In the genomic region with DNA sequence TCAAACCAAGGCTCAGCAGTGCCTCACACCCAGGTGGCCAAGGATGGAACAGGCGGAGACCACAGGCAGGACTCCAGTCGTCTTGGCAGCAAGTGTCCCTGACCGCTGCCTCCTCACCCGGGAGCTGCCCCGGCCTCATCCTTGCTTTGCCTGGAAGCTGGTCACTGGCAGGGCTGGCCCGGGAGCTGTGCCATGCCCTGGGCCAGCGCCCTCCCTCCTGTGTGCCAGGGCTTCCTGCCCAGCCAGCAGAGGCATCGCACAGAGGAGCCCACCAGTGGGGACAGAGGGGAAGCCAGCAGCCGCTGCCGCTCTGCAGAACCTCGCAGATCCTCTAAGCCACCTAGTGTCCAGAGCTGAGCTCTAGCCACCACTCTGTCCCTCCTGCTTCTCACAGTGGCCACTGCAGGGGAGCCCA, we compare ENCODE assay signal across 9 cellular contexts. TPM values are rescaled to one million over a fixed set of nuclear protein-coding genes. Genes with fewer than 3 reads are reported as not detected.
DNase-seq lines count a peak whose midpoint lies in the region; ATAC-seq and TF ChIP-seq lines count a peak whose summit lies in the region.
"Had no signal": no experiment of that assay in that cellular context is flagged by ENCODE, and none has a peak within 500 bp of the region (broad histone marks: within the 10 kb centered on the region; RNA-seq: fewer than 3 reads in every experiment).

No MANE protein-coding gene starts in this region.

- no peak overlapping the region for H3K9ac ChIP-seq in muscle layer of colon (ENCODE audit: low read length)

- TF ChIP-seq CTCF in A673 (conservative IDR thresholded peaks at IDR 0.05; ENCODE audit: low read depth, low read length) = 0 out of 2 replicates have a peak, but pooled peaks have one; percentile 7
- TF ChIP-seq CTCF in esophagus muscularis mucosa (IDR thresholded peaks at IDR 0.05) = peak; percentile 21 to 38 (median 29)

- DNase-seq in A673 (ENCODE audit: low spot score) (no peak), NCI-H2196 treated with DMSO at 0.1 percent for 48 hours (lab: John Stamatoyannopoulos, UW; ENCODE audit: unreplicated experiment) (peak; percentile 22), esophagus muscularis mucosa (ENCODE audit: extremely low spot score) (no peak), HEK293T (ENCODE audit: extremely low spot score) (no peak), NCI-H2107 treated with DMSO at 0.1 percent for 48 hours (lab: John Stamatoyannopoulos, UW; ENCODE audit: unreplicated experiment) (no peak), SW 1271 (lab: John Stamatoyannopoulos, UW) (no peak)
- DNase-seq: activated B cell treated with CpG ODN at 0.5 μM for 24 hours had no signal

- no peak for TF ChIP-seq POLR2A in esophagus muscularis mucosa (IDR thresholded peaks at IDR 0.05; ENCODE audit: low read depth)

- intact Hi-C loops in A673 (cut with micrococcal nuclease; ENCODE audit: unreplicated experiment) = no loop called here
- intact Hi-C loops in esophagus muscularis mucosa (cut with DNase I) = no loop called here

- TF ChIP-seq EP300 in esophagus muscularis mucosa (IDR thresholded peaks at IDR 0.05) = no peak

- H3K27me3 ChIP-seq in A673 (replicated peaks; ENCODE audit: insufficient read depth, low read depth, low read length, poor library complexity) (peaks cover 26% of the 10 kb centered on the region), esophagus muscularis mucosa (peaks cover 0 to 46% (median 0%) of the 10 kb centered on the region in 4 donors), muscle layer of colon (ENCODE audit: control insufficient read depth in 1 of 2, insufficient read depth in 2 of 2, low read length in 2 of 2) (peaks cover 0 to 5% of the 10 kb centered on the region in 2 donors)

- ATAC-seq in GM19455 (IDR thresholded peaks at IDR 0.05; ENCODE audit: unreplicated experiment) = no peak

- H3K27ac ChIP-seq in A673 (ENCODE audit: low read depth, low read length, poor library complexity, severe bottlenecking) (no peak overlapping the region), esophagus muscularis mucosa (replicated peaks in 1 of 4) (peak overlapping the region in 3 of 4 donors; percentile 18 to 59 (median 46)), muscle layer of colon (ENCODE audit: low read depth, low read length) (peak overlapping the region; percentile 79)

- H3K9me3 ChIP-seq in A673 (ENCODE audit: low read depth, low read length, poor library complexity, severe bottlenecking) (no peaks in the 10 kb centered on the region), esophagus muscularis mucosa (no peaks in the 10 kb centered on the region), muscle layer of colon (ENCODE audit: low read length) (no peaks in the 10 kb centered on the region)

- POLR2A ChIA-PET in A673 (lab: Charles Lee; ENCODE audit: low non-redundant PET) (no interaction called here), HEK293T (lab: Yijun Ruan, JAX) (no interaction called here)

- no TSS peak for BruUV-seq in A673 (replicated peaks; lab: Mats Ljungman, UMichigan)

- no peaks in the 10 kb centered on the region for H3K36me3 ChIP-seq in A673 (ENCODE audit: insufficient read depth, low read length, poor library complexity, severe bottlenecking)
- H3K36me3 ChIP-seq in esophagus muscularis mucosa = no peaks in the 10 kb centered on the region
- H3K36me3 ChIP-seq in muscle layer of colon (ENCODE audit: insufficient read depth, low read length) = no peaks in the 10 kb centered on the region

- H3K4me3 ChIP-seq in A673 (ENCODE audit: low read depth, low read length, poor library complexity, severe bottlenecking) = no peak overlapping the region
- peak overlapping the region in 2 of 4 donors; percentile 8 to 27 for H3K4me3 ChIP-seq in esophagus muscularis mucosa
- H3K4me3 ChIP-seq in muscle layer of colon (ENCODE audit: low read depth in 1 of 2, low read length in 2 of 2) = no peak overlapping the region

- H3K4me1 ChIP-seq in A673 (ENCODE audit: insufficient read depth, low read length, poor library complexity, severe bottlenecking) = peaks cover 19% of the 10 kb centered on the region
- peaks cover 43 to 59% (median 50%) of the 10 kb centered on the region in 4 donors for H3K4me1 ChIP-seq in esophagus muscularis mucosa
- H3K4me1 ChIP-seq in muscle layer of colon (ENCODE audit: insufficient read depth, low read length) = peaks cover 64% of the 10 kb centered on the region

- WGBS in esophagus muscularis mucosa = 26% methylated on average over 7 of the region's 11 CpGs

- CTCF ChIA-PET in A673 (lab: Charles Lee) (interaction anchor here (1.0 kb wide), 1 partner anchor 275 kb away, joined by 3 read pairs; no protein-coding TSS in a partner anchor), HEK293T (lab: Yijun Ruan, JAX) (interaction anchor here (0.6 kb wide), 1 partner anchor 41 kb away, joined by 5 read pairs; no protein-coding TSS in a partner anchor)

TF ChIP-seq in HEK293T, 16 proteins besides CTCF, POLR2A, EP300 and RAD21:
- TF ChIP-seq FOXM1 (IDR thresholded peaks at IDR 0.05; ENCODE audit: borderline replicate concordance) = no peak
- TF ChIP-seq SP1 (IDR thresholded peaks at IDR 0.05) = no peak
- TF ChIP-seq ZNF384 (IDR thresholded peaks at IDR 0.05) = no peak
- TF ChIP-seq BHLHE40 (IDR thresholded peaks at IDR 0.05; ENCODE audit: borderline replicate concordance) = no peak
- no peak for TF ChIP-seq TARDBP (IDR thresholded peaks at IDR 0.05)
- TF ChIP-seq, protein P1, sequence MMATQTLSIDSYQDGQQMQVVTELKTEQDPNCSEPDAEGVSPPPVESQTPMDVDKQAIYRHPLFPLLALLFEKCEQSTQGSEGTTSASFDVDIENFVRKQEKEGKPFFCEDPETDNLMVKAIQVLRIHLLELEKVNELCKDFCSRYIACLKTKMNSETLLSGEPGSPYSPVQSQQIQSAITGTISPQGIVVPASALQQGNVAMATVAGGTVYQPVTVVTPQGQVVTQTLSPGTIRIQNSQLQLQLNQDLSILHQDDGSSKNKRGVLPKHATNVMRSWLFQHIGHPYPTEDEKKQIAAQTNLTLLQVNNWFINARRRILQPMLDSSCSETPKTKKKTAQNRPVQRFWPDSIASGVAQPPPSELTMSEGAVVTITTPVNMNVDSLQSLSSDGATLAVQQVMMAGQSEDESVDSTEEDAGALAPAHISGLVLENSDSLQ (IDR thresholded peaks at IDR 0.05) = no peak
- no peak for TF ChIP-seq CTBP1 (IDR thresholded peaks at IDR 0.05; ENCODE audit: borderline replicate concordance)
- no peak for TF ChIP-seq NFRKB (IDR thresholded peaks at IDR 0.05)
- no peak for TF ChIP-seq ELF4 (IDR thresholded peaks at IDR 0.05)
- no peak for TF ChIP-seq L3MBTL2 (conservative IDR thresholded peaks at IDR 0.05)
- no peak for TF ChIP-seq LEF1 (IDR thresholded peaks at IDR 0.05; ENCODE audit: borderline replicate concordance)
- no peak for TF ChIP-seq FOXK2 (IDR thresholded peaks at IDR 0.05)
- no peak for TF ChIP-seq ARNT (IDR thresholded peaks at IDR 0.05)
- TF ChIP-seq HDGF (IDR thresholded peaks at IDR 0.05; ENCODE audit: borderline replicate concordance) = no peak
- TF ChIP-seq SUZ12 (IDR thresholded peaks at IDR 0.05) = no peak
- no peak for TF ChIP-seq FOXA1 (IDR thresholded peaks at IDR 0.05)

RNA-seq across cellular contexts. Expression of gene CASZ1, which starts 7.8 kb away (rescaled TPM):
- total RNA-seq in A673 (2021) (1.6 and 1.9 TPM in 2 replicates), esophagus muscularis mucosa (10 to 100 TPM; 21.9 to 60.2 (median 29.6) TPM)
